In genomic region chr1:227786673-227787512, GRCh38 we compare ENCODE assay signal across 1 cellular context.
TF ChIP-seq lines count a peak whose summit lies in the region.

No MANE protein-coding gene starts in this region.

TF ChIP-seq in HepG2, 621 proteins besides CTCF, POLR2A, EP300 and RAD21:
- no peak for TF ChIP-seq TBX2 (CRISPR knock-in tag; IDR thresholded peaks at IDR 0.05; ENCODE audit: borderline replicate concordance)
- peak; percentile 69 for TF ChIP-seq TAF15 (IDR thresholded peaks at IDR 0.05; ENCODE audit: low read depth, low read length, poor library complexity, severe bottlenecking)
